ENCODE assay signal across 8 cellular contexts in the genomic region with DNA sequence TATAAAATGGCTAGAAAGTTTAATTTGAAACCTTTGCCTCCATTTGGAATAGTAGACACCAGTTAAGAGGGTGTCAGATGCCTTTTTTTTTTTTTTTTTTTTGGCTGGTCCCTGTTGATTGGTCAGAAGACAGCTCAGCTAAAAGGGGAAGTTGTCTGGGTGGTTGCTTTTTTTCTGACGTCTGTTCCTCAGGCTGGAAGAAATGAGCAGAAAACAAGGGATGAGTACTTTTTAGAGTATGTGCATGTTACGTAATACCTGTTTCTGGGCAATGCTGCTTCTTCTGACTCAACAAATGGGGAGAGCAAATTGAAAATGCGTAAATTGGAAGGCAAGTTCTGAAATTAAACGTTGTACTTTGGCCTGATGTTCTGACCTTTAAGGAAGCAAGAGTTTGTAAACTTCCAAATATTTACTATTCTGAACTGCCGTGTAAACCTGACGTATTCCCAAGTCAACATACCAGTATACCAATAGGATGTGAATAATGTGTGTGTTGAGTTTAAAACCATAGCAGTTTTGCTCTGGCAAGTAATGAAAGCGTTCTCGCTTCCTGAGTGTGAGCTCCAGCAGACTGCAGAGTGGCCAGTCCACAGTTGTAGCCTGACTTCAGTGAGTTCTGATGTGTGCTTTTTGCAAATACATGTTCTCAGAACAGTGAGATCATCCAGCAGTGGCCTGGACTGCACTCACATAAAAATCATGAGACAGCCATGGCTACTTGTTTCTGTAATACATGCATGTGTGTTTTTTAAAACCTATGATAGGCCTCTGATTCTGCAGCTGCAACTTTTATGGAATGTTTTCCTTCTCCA. TPM values are rescaled to one million over a fixed set of nuclear protein-coding genes. Genes with fewer than 3 reads are reported as not detected.
DNase-seq lines count a peak whose midpoint lies in the region; ATAC-seq and TF ChIP-seq lines count a peak whose summit lies in the region.

No MANE protein-coding gene starts in this region.

- no peaks in the 10 kb centered on the region for H3K9me3 ChIP-seq in DND-41 (ENCODE audit: insufficient read depth, low read length, severe bottlenecking)
- H3K9me3 ChIP-seq in MG63 = no peaks in the 10 kb centered on the region
- no peaks in the 10 kb centered on the region for H3K9me3 ChIP-seq in right lobe of liver
- no peaks in the 10 kb centered on the region for H3K9me3 ChIP-seq in vagina

- 27% methylated on average over 8 of the region's 8 CpGs for WGBS in right lobe of liver (ENCODE audit: insufficient coverage, low coverage, low lambda C conversion rate, missing lambda C conversion rate)

- no peak overlapping the region for H2AFZ ChIP-seq in DND-41 (ENCODE audit: low read depth, low read length)

- peaks cover 10% of the 10 kb centered on the region for H3K79me2 ChIP-seq in DND-41 (ENCODE audit: insufficient read depth, low read length)

- intact Hi-C loops in right lobe of liver (cut with DNase I) (no loop called here), vagina (cut with DNase I) (loop anchor here (5.0 kb wide), 1 partner anchor 118 kb away; no protein-coding TSS in a partner anchor)

- peak; percentile 1 for TF ChIP-seq POLR2A in right lobe of liver (IDR thresholded peaks at IDR 0.05)
- no peak for TF ChIP-seq POLR2A in vagina (IDR thresholded peaks at IDR 0.05)

- H4K20me1 ChIP-seq in DND-41 (ENCODE audit: insufficient read depth, low read length) = no peaks in the 10 kb centered on the region

- H3K36me3 ChIP-seq in DND-41 (ENCODE audit: insufficient read depth, low read length) (peaks cover 10% of the 10 kb centered on the region), MG63 (peaks cover 7% of the 10 kb centered on the region), right lobe of liver (peaks cover 0 to 13% (median 0%) of the 10 kb centered on the region in 4 donors), vagina (no peaks in the 10 kb centered on the region)

- DNase-seq in DND-41 (no peak), MG63 (peak; percentile 34), astrocyte of the hippocampus (ENCODE audit: low read depth, low spot score) (peak; percentile 47), right lobe of liver (no peak), vagina (ENCODE audit: extremely low spot score in 2 of 2) (no peak), occipital lobe (lab: John Stamatoyannopoulos, UW) (no peak)
- DNase-seq in stimulated activated CD4-positive, alpha-beta T cell treated with anti-CD3 and anti-CD28 coated beads, Interleukin-2, amount 100 ng/mL, for 48 hours = no peak

- no peak for TF ChIP-seq CTCF in DND-41 (IDR thresholded peaks at IDR 0.05; ENCODE audit: borderline replicate concordance, extremely low read depth, low read length, poor library complexity, severe bottlenecking)
- no peak for TF ChIP-seq CTCF in right lobe of liver (IDR thresholded peaks at IDR 0.05)
- TF ChIP-seq CTCF in vagina (IDR thresholded peaks at IDR 0.05) = no peak

- ATAC-seq in DND-41 (ENCODE audit: insufficient read depth, low read depth) (no peak), right lobe of liver (peak; percentile 7 to 37 (median 28)), HG03439 (IDR thresholded peaks at IDR 0.05; ENCODE audit: unreplicated experiment) (no peak)

- H3K27me3 ChIP-seq in DND-41 (ENCODE audit: insufficient read depth, low read length, poor library complexity) = no peaks in the 10 kb centered on the region
- H3K27me3 ChIP-seq in MG63 = no peaks in the 10 kb centered on the region
- H3K27me3 ChIP-seq in right lobe of liver = no peaks in the 10 kb centered on the region
- H3K27me3 ChIP-seq in vagina = no peaks in the 10 kb centered on the region

- H3K27ac ChIP-seq in DND-41 (ENCODE audit: low read length) = no peak overlapping the region
- peak overlapping the region; percentile 92 to 94 (median 92) for H3K27ac ChIP-seq in right lobe of liver
- peak overlapping the region; percentile 94 for H3K27ac ChIP-seq in vagina

- H3K4me1 ChIP-seq in DND-41 (ENCODE audit: insufficient read depth, low read length) (peaks cover 30% of the 10 kb centered on the region), right lobe of liver (peaks cover 0 to 10% (median 3%) of the 10 kb centered on the region in 4 donors), vagina (no peaks in the 10 kb centered on the region)

- H3K4me3 ChIP-seq in DND-41 (ENCODE audit: low read depth in 1 of 2, low read length in 2 of 2) (peak overlapping the region; percentile 64 to 94; a peak in 2 of 4 replicates), MG63 (peak overlapping the region; percentile 61), right lobe of liver (peak overlapping the region; percentile 55 to 67 (median 63)), vagina (peak overlapping the region; percentile 51 to 64)

- H3K9ac ChIP-seq in DND-41 (ENCODE audit: low read depth, low read length) = peak overlapping the region; percentile 75; the same call in 1 of the 2 replicates

- peak overlapping the region; percentile 93 for H3K4me2 ChIP-seq in DND-41 (ENCODE audit: insufficient read depth, low read length)

RNA-seq across cellular contexts. Expression of a gene that starts 1.7 kb away (rescaled TPM):
- 62.1 and 85.3 TPM in 2 replicates for total RNA-seq in MG63 (2014; rRNA removed; shearing (Covaris generic); ENCODE audit: low replicate concordance)
- 100 to 1,000 TPM; 215 to 640 (median 291) TPM for total RNA-seq in right lobe of liver
- 389 TPM for total RNA-seq in vagina
- 58.3 TPM for total RNA-seq in occipital lobe

RNA-seq across cellular contexts. Expression of a gene that starts 41.6 kb away (rescaled TPM):
- 70.9 and 80.9 TPM in 2 replicates for total RNA-seq in MG63 (2014; rRNA removed; shearing (Covaris generic); ENCODE audit: low replicate concordance)
- total RNA-seq in right lobe of liver = 10 to 100 TPM in 5 of 6 experiments, 1 to 10 TPM in 1; 8.9 to 20.2 (median 14.6) TPM
- 39.0 TPM for total RNA-seq in vagina
- 19.5 TPM for total RNA-seq in occipital lobe

Comparison
In these comparisons a context has a peak if more than half of its experiments do, and no peak if none do; other contexts are left out.
1. ATAC-seq: peak in right lobe of liver (4 of 4); none in DND-41 (single experiment) and HG03439 (single experiment).
2. DNase-seq: peak in MG63 (single experiment) and astrocyte of the hippocampus (single experiment); none in DND-41 (single experiment), right lobe of liver (0 of 3), vagina (0 of 2), occipital lobe (single experiment) and stimulated activated CD4-positive, alpha-beta T cell treated with anti-CD3 and anti-CD28 coated beads, Interleukin-2, amount 100 ng/mL, for 48 hours (0 of 2).
3. Peak in every context shown above with its lines, with median percentiles within 50 percentile points of each other: H3K4me3 ChIP-seq.